In the genomic region with DNA sequence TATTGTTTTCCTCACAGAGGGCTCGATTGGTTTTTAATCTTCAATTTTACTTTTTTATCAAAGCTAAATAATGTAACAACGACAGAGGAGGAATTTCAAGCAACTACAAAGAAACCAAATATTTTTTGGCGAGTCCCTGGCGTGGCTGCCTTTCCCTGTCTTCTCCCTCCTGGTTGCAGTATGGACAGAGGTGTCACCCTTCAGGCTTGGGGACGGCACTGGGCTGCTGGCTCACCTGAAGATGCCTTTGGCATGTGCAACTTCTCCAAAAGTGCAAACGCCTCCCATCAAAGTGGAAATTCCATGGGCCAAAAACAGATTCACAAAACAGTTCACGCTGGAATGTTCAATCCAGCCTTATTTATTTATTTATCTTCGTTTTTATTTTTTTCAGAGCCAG, we compare ENCODE assay signal across 28 cellular contexts.
"Had no signal": no experiment of that assay in that cellular context is flagged by ENCODE, and none has a peak within 500 bp of the region (broad histone marks: within the 10 kb centered on the region; RNA-seq: fewer than 3 reads in every experiment).

No MANE protein-coding gene starts in this region.

- ATAC-seq: naive thymus-derived CD4-positive, alpha-beta T cell; natural killer cell; psoas muscle; right cardiac atrium; stimulated activated effector memory CD8-positive, alpha-beta T cell treated with anti-CD3 and anti-CD28 coated beads, Interleukin-12 subunit alpha, Interleukin-12 subunit beta, amount 100 ng/mL, for 72 hours; stimulated activated naive B cell treated with anti-CD40 and anti-IgM and Interleukin-4, amounts not matched to agents 10 μg/mL and 1 μg/mL and 100 μg/mL, for 72 hours had no signal

- H3K9me3 Mint-ChIP-seq: natural killer cell; nephron; neural crest cell; stimulated activated effector memory CD8-positive, alpha-beta T cell treated with anti-CD3 and anti-CD28 coated beads, Interleukin-12 subunit alpha, Interleukin-12 subunit beta, amount 100 ng/mL, for 72 hours; stimulated activated naive B cell treated with anti-CD40 and anti-IgM and Interleukin-4, amounts not matched to agents 10 μg/mL and 1 μg/mL and 100 μg/mL, for 72 hours; stimulated activated naive CD8-positive, alpha-beta T cell treated with anti-CD3 and anti-CD28 coated beads, Interleukin-15, Interleukin-2, amounts not matched to agents 100 ng/mL and 50 ng/mL, for 24 hours had no signal

- H3K4me3 ChIP-seq: ovary, psoas muscle, right lobe of liver, sigmoid colon, stomach, thoracic aorta, thyroid gland, tibial nerve, upper lobe of left lung had no signal

- H3K36me3 ChIP-seq: neutrophil, ovary, right lobe of liver, sigmoid colon, stomach, thoracic aorta, thyroid gland, tibial nerve, upper lobe of left lung had no signal

- H3K27ac Mint-ChIP-seq: naive thymus-derived CD4-positive, alpha-beta T cell; natural killer cell; nephron; progenitor cell of endocrine pancreas; stimulated activated effector memory CD8-positive, alpha-beta T cell treated with anti-CD3 and anti-CD28 coated beads, Interleukin-12 subunit alpha, Interleukin-12 subunit beta, amount 100 ng/mL, for 72 hours; stimulated activated naive B cell treated with anti-CD40 and anti-IgM and Interleukin-4, amounts not matched to agents 10 μg/mL and 1 μg/mL and 100 μg/mL, for 72 hours; stimulated activated naive CD8-positive, alpha-beta T cell treated with anti-CD3 and anti-CD28 coated beads, Interleukin-15, Interleukin-2, amounts not matched to agents 100 ng/mL and 50 ng/mL, for 24 hours had no signal

- DNase-seq: naive thymus-derived CD4-positive, alpha-beta T cell; natural killer cell; nucleus accumbens; ovary; psoas muscle; right cardiac atrium; right lobe of liver; sigmoid colon; small intestine; stimulated activated CD4-positive, alpha-beta T cell treated with anti-CD3 and anti-CD28 coated beads, Interleukin-15, amount 100 ng/mL, for 24 hours; stimulated activated CD4-positive, alpha-beta T cell treated with anti-CD3 and anti-CD28 coated beads, Interleukin-2, amount 100 ng/mL, for 24 hours; stimulated activated CD4-positive, alpha-beta T cell treated with anti-CD3 and anti-CD28 coated beads, Interleukin-2, amount 100 ng/mL, for 48 hours; stimulated activated CD4-positive, alpha-beta T cell treated with anti-CD3 and anti-CD28 coated beads, Interleukin-4, amount 100 ng/mL, for 24 hours; stimulated activated naive B cell treated with anti-CD40 and anti-IgM and Interleukin-4, amounts not matched to agents 10 μg/mL and 1 μg/mL and 100 μg/mL, for 72 hours; stimulated activated naive CD4-positive, alpha-beta T cell treated with Interleukin-2 at 50 U/mL for 16 hours; stomach; thyroid gland; trophoblast cell; upper lobe of left lung had no signal

- H3K27ac ChIP-seq: neutrophil, ovary, parathyroid adenoma, psoas muscle, right lobe of liver, sigmoid colon, stomach, thoracic aorta, thyroid gland, tibial nerve, upper lobe of left lung had no signal

- H3K27me3 ChIP-seq: neutrophil, ovary, right lobe of liver, sigmoid colon, stomach, thyroid gland, tibial nerve, upper lobe of left lung had no signal

- H3K36me3 Mint-ChIP-seq: naive thymus-derived CD4-positive, alpha-beta T cell; natural killer cell; stimulated activated effector memory CD8-positive, alpha-beta T cell treated with anti-CD3 and anti-CD28 coated beads, Interleukin-12 subunit alpha, Interleukin-12 subunit beta, amount 100 ng/mL, for 72 hours; stimulated activated naive B cell treated with anti-CD40 and anti-IgM and Interleukin-4, amounts not matched to agents 10 μg/mL and 1 μg/mL and 100 μg/mL, for 72 hours had no signal

- H3K27me3 Mint-ChIP-seq: progenitor cell of endocrine pancreas; stimulated activated naive B cell treated with anti-CD40 and anti-IgM and Interleukin-4, amounts not matched to agents 10 μg/mL and 1 μg/mL and 100 μg/mL, for 72 hours; stimulated activated naive CD8-positive, alpha-beta T cell treated with anti-CD3 and anti-CD28 coated beads, Interleukin-15, Interleukin-2, amounts not matched to agents 100 ng/mL and 50 ng/mL, for 24 hours had no signal

- H3K4me3 Mint-ChIP-seq: naive thymus-derived CD4-positive, alpha-beta T cell; natural killer cell; nephron; neural crest cell; stimulated activated effector memory CD8-positive, alpha-beta T cell treated with anti-CD3 and anti-CD28 coated beads, Interleukin-12 subunit alpha, Interleukin-12 subunit beta, amount 100 ng/mL, for 72 hours; stimulated activated naive B cell treated with anti-CD40 and anti-IgM and Interleukin-4, amounts not matched to agents 10 μg/mL and 1 μg/mL and 100 μg/mL, for 72 hours; stimulated activated naive CD8-positive, alpha-beta T cell treated with anti-CD3 and anti-CD28 coated beads, Interleukin-15, Interleukin-2, amounts not matched to agents 100 ng/mL and 50 ng/mL, for 24 hours had no signal

- H3K9me3 ChIP-seq: ovary, psoas muscle, right lobe of liver, thoracic aorta, thyroid gland, tibial nerve, upper lobe of left lung had no signal

- H3K9ac ChIP-seq: parathyroid adenoma had no signal

- H3K4me1 ChIP-seq: parathyroid adenoma, psoas muscle, right lobe of liver, thyroid gland, upper lobe of left lung had no signal
